Comparison of ENCODE assay signal across 8 cellular contexts in the genomic region with DNA sequence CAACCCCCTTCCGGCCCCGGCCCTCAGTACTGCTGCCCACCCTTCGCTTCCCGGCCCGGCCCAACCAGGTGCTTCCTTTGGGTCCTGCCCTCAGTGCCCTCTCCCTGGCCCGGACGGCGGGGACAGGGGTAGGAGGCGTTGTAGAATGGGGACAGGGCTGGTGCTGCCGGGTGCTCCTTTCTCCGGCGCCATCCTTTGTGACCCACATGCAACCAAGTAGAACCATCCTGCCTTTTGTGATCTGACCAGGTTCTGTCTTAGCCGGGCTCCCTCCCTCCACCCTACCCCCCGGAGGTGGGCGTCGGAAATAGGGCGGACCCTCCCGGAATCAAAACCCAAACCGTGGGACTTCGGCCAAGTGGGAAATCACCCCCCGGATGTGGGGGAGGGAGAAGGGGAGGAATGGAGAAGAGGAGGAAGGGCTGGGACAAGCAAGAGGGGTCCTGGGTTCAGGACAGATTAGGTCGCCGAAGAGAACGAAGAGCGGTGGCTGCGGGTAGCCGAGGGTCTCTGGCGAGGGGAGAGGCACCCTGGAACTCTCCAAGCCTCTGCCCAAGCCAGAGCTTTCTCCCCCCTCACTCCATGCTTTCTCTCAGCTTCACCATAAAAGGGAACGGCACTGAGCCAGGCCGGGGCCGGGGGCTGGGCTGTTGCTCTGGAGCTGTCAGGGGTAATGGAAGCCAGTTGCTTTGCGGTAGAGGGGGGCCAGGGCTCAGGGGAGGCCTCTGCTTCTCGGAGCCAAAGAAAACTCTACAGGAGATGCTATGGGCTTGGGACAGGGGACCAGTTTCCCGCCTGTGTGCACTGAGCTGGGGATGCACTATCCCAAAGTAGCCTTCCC. TPM values are rescaled to one million over a fixed set of nuclear protein-coding genes. Genes with fewer than 3 reads are reported as not detected.
DNase-seq lines count a peak whose midpoint lies in the region; ATAC-seq and TF ChIP-seq lines count a peak whose summit lies in the region.

No MANE protein-coding gene starts in this region.

- peak overlapping the region; percentile 96 for H3K9ac ChIP-seq in GM23248

- H3K27me3 Mint-ChIP-seq in chondrocyte (ENCODE audit: low read depth), result no peaks in the 10 kb centered on the region
- H3K27me3 Mint-ChIP-seq in stimulated activated naive B cell treated with anti-CD40 and anti-IgM and Interleukin-4, amounts not matched to agents 10 μg/mL and 1 μg/mL and 100 μg/mL, for 72 hours, result no peaks in the 10 kb centered on the region

- TF ChIP-seq POLR2A in lower leg skin (IDR thresholded peaks at IDR 0.05), result no peak

- H3K9me3 ChIP-seq in GM23248 (ENCODE audit: low read depth) (no peaks in the 10 kb centered on the region), Panc1 (ENCODE audit: control insufficient read depth, insufficient read depth, low read depth, low read length) (no peaks in the 10 kb centered on the region)

- peak; percentile 75 for ATAC-seq in Panc1
- ATAC-seq in stimulated activated naive B cell treated with anti-CD40 and anti-IgM and Interleukin-4, amounts not matched to agents 10 μg/mL and 1 μg/mL and 100 μg/mL, for 72 hours (replicated peaks), result no peak
- no peak for ATAC-seq in HG02759 (IDR thresholded peaks at IDR 0.05; ENCODE audit: unreplicated experiment)

- DNase-seq in EL (peak; percentile 17), GM23248 (peak; percentile 36), Panc1 (ENCODE audit: low read depth, low spot score) (no peak), chondrocyte (ENCODE audit: low spot score) (no peak), lower leg skin (ENCODE audit: low spot score in 2 of 2) (peak in 1 of 2 donors; percentile 90), NCI-H2029 treated with DMSO at 0.1 percent for 48 hours (lab: John Stamatoyannopoulos, UW) (no peak)
- DNase-seq in stimulated activated naive B cell treated with anti-CD40 and anti-IgM and Interleukin-4, amounts not matched to agents 10 μg/mL and 1 μg/mL and 100 μg/mL, for 72 hours, result no peak

- no peaks in the 10 kb centered on the region for H3K9me2 ChIP-seq in GM23248 (ENCODE audit: insufficient read depth)

- BruUV-seq in Panc1 (replicated peaks; lab: Mats Ljungman, UMichigan), result no TSS peak

- H3K36me3 ChIP-seq in GM23248 (ENCODE audit: low read depth) (peaks cover 13% of the 10 kb centered on the region), Panc1 (ENCODE audit: control insufficient read depth, insufficient read depth, low read length) (no peaks in the 10 kb centered on the region)

- H3K4me1 Mint-ChIP-seq in chondrocyte (ENCODE audit: low read depth), result peaks cover 75% of the 10 kb centered on the region
- peaks cover 50 to 75% of the 10 kb centered on the region in 2 donors for H3K4me1 Mint-ChIP-seq in stimulated activated naive B cell treated with anti-CD40 and anti-IgM and Interleukin-4, amounts not matched to agents 10 μg/mL and 1 μg/mL and 100 μg/mL, for 72 hours

- H3K27me3 ChIP-seq in GM23248 (replicated peaks; ENCODE audit: insufficient read depth) (no peaks in the 10 kb centered on the region), Panc1 (ENCODE audit: control insufficient read depth, insufficient read depth, low read length) (no peaks in the 10 kb centered on the region)

- peak overlapping the region; percentile 79 for H3K4me2 ChIP-seq in GM23248 (ENCODE audit: unreplicated experiment)

- H3K27ac ChIP-seq in GM23248, result no peak overlapping the region
- H3K27ac ChIP-seq in Panc1 (ENCODE audit: low read length), result peak overlapping the region; percentile 70

- H3K9me3 Mint-ChIP-seq in chondrocyte (ENCODE audit: low read depth), result no peaks in the 10 kb centered on the region
- H3K9me3 Mint-ChIP-seq in stimulated activated naive B cell treated with anti-CD40 and anti-IgM and Interleukin-4, amounts not matched to agents 10 μg/mL and 1 μg/mL and 100 μg/mL, for 72 hours, result peaks cover 0 to 2% of the 10 kb centered on the region in 2 donors

- intact Hi-C loops in Panc1 (cut with micrococcal nuclease; ENCODE audit: unreplicated experiment) (no loop called here), lower leg skin (cut with DNase I; ENCODE audit: low total_unique reads) (no loop called here)

- no peaks in the 10 kb centered on the region for H4K20me1 ChIP-seq in GM23248 (ENCODE audit: insufficient read depth)

- H3K36me3 Mint-ChIP-seq in chondrocyte (ENCODE audit: low read depth), result peaks cover 13% of the 10 kb centered on the region
- peaks cover 18 to 29% of the 10 kb centered on the region in 2 donors for H3K36me3 Mint-ChIP-seq in stimulated activated naive B cell treated with anti-CD40 and anti-IgM and Interleukin-4, amounts not matched to agents 10 μg/mL and 1 μg/mL and 100 μg/mL, for 72 hours

- peaks cover 12% of the 10 kb centered on the region; the same call in 1 of the 2 replicates for H3F3A ChIP-seq in GM23248 (ENCODE audit: insufficient read depth)

- H2AFZ ChIP-seq in GM23248, result peak overlapping the region; percentile 79

- CTCF ChIA-PET in Panc1 (lab: Charles Lee), result interaction anchor here (0.8 kb wide), 1 partner anchor 9 kb away, joined by 6 read pairs; no protein-coding TSS in a partner anchor

- peak overlapping the region; percentile 79 for H3K4me3 Mint-ChIP-seq in chondrocyte (ENCODE audit: unreplicated experiment)
- peak overlapping the region; percentile 88 to 94 for H3K4me3 Mint-ChIP-seq in stimulated activated naive B cell treated with anti-CD40 and anti-IgM and Interleukin-4, amounts not matched to agents 10 μg/mL and 1 μg/mL and 100 μg/mL, for 72 hours

- H3K4me1 ChIP-seq in GM23248 (ENCODE audit: insufficient read depth) (peaks cover 21% of the 10 kb centered on the region), Panc1 (ENCODE audit: control insufficient read depth, insufficient read depth, low read length) (peaks cover 15% of the 10 kb centered on the region)

- H3K4me3 ChIP-seq in GM23248 (peak overlapping the region; percentile 91), Panc1 (ENCODE audit: low read depth in 2 of 2, low read length in 2 of 2) (peak overlapping the region; percentile 82 to 98), lower leg skin (ENCODE audit: low read depth, poor library complexity, severe bottlenecking) (peak overlapping the region; percentile 36)

- H3K79me2 ChIP-seq in GM23248 (ENCODE audit: insufficient read depth), result peaks cover 42% of the 10 kb centered on the region

- in situ Hi-C loops in GM23248 (cut with MboI) (no loop called here), Panc1 (cut with HindIII; ENCODE audit: low pct_unique_long_range_greater_than_20kb, low sequenced_read_pairs) (no loop called here)

- TF ChIP-seq CTCF in Panc1 (IDR thresholded peaks at IDR 0.05) (no peak), chondrocyte (IDR thresholded peaks at IDR 0.05) (no peak), lower leg skin (IDR thresholded peaks at IDR 0.05) (no peak)

- WGBS in GM23248 (ENCODE audit: low coverage in 1 of 2, low lambda C conversion rate in 2 of 2, missing lambda C conversion rate in 2 of 2), 2 experiments, result 14 to 22% methylated on average over 23 to 26 of the region's 34 CpGs
- 9 to 11% methylated on average over 31 to 34 of the region's 34 CpGs for WGBS in lower leg skin, 2 donors

- POLR2A ChIA-PET in Panc1 (lab: Charles Lee), result interaction anchor here (0.5 to 1.8 kb wide), 2 partner anchors 22 to 154 kb away, joined by 6 to 16 read pairs; no protein-coding TSS in a partner anchor

- peak overlapping the region; percentile 94 for H3K27ac Mint-ChIP-seq in chondrocyte (ENCODE audit: unreplicated experiment)
- H3K27ac Mint-ChIP-seq in stimulated activated naive B cell treated with anti-CD40 and anti-IgM and Interleukin-4, amounts not matched to agents 10 μg/mL and 1 μg/mL and 100 μg/mL, for 72 hours, result peak overlapping the region; percentile 88

RNA-seq across cellular contexts. Expression of gene OST4, which starts 0.8 kb away (rescaled TPM):
- 445 and 499 TPM in 2 replicates for total RNA-seq in GM23248 (2014; rRNA removed; shearing (Covaris generic))
- 906 and 942 TPM in 2 replicates for polyA plus RNA-seq in GM23248 (2016; fragmentation: Nextera tagmentation; extraction: Ambion mirVana)
- total RNA-seq in Panc1 (2021; ENCODE audit: unreplicated experiment), result 219 TPM
- 518 TPM for polyA plus RNA-seq in Panc1 (2012; ENCODE audit: insufficient read length)
- 473 to 494 TPM (median 478 TPM) in 3 replicates for total RNA-seq in chondrocyte
- total RNA-seq in lower leg skin, result 100 to 1,000 TPM; 144 to 236 (median 195) TPM

RNA-seq across cellular contexts. Expression of gene EMILIN1, which starts 6.2 kb away (rescaled TPM):
- total RNA-seq in GM23248 (2014; rRNA removed; shearing (Covaris generic)), result 219 and 229 TPM in 2 replicates
- polyA plus RNA-seq in GM23248 (2016; fragmentation: Nextera tagmentation; extraction: Ambion mirVana), result 61.5 and 65.0 TPM in 2 replicates
- total RNA-seq in Panc1 (2021; ENCODE audit: unreplicated experiment), result 0.31 TPM
- 1.2 TPM for polyA plus RNA-seq in Panc1 (2012; ENCODE audit: insufficient read length)
- total RNA-seq in chondrocyte, result 180 to 235 TPM (median 182 TPM) in 3 replicates
- total RNA-seq in lower leg skin, result 10 to 100 TPM in 1 of 4 donors, 1 to 10 TPM in 3; 3.6 to 17.9 (median 7.9) TPM

RNA-seq across cellular contexts. Expression of gene KHK, which starts 14.4 kb away (rescaled TPM):
- not detected in 2 replicates for total RNA-seq in GM23248 (2014; rRNA removed; shearing (Covaris generic))
- polyA plus RNA-seq in GM23248 (2016; fragmentation: Nextera tagmentation; extraction: Ambion mirVana), result 0.24 and 0.51 TPM in 2 replicates
- total RNA-seq in Panc1 (2021; ENCODE audit: unreplicated experiment), result 1.5 TPM
- 2.3 TPM for polyA plus RNA-seq in Panc1 (2012; ENCODE audit: insufficient read length)
- 1.2 to 1.9 TPM (median 1.3 TPM) in 3 replicates for total RNA-seq in chondrocyte
- 10 to 100 TPM in 1 of 4 donors, 1 to 10 TPM in 3; 2.5 to 10.4 (median 3.3) TPM for total RNA-seq in lower leg skin

RNA-seq across cellular contexts. Expression of gene AGBL5, which starts 20.7 kb away (rescaled TPM):
- total RNA-seq in GM23248 (2014; rRNA removed; shearing (Covaris generic)), result 15.2 and 17.8 TPM in 2 replicates
- polyA plus RNA-seq in GM23248 (2016; fragmentation: Nextera tagmentation; extraction: Ambion mirVana), result 19.7 TPM in 2 replicates
- total RNA-seq in Panc1 (2021; ENCODE audit: unreplicated experiment) (55.6 TPM), chondrocyte (14.0 to 31.8 TPM (median 16.3 TPM) in 3 replicates), lower leg skin (10 to 100 TPM in 3 of 4 donors, 1 to 10 TPM in 1; 9.4 to 17.0 (median 16.4) TPM)
- polyA plus RNA-seq in Panc1 (2012; ENCODE audit: insufficient read length), result 46.6 TPM

RNA-seq across cellular contexts. Expression of gene TMEM214, which starts 39.4 kb away (rescaled TPM):
- total RNA-seq in GM23248 (2014; rRNA removed; shearing (Covaris generic)), result 74.9 and 90.4 TPM in 2 replicates
- 70.9 and 75.7 TPM in 2 replicates for polyA plus RNA-seq in GM23248 (2016; fragmentation: Nextera tagmentation; extraction: Ambion mirVana)
- 77.8 TPM for total RNA-seq in Panc1 (2021; ENCODE audit: unreplicated experiment)
- polyA plus RNA-seq in Panc1 (2012; ENCODE audit: insufficient read length), result 58.7 TPM
- total RNA-seq in chondrocyte, result 107 to 166 TPM (median 110 TPM) in 3 replicates
- 10 to 100 TPM; 30.3 to 43.9 (median 32.0) TPM for total RNA-seq in lower leg skin

Comparison
In these comparisons a context has a peak if more than half of its experiments do, and no peak if none do; other contexts are left out.
1. DNase-seq: peak in EL (single experiment) and GM23248 (single experiment); none in Panc1 (single experiment), chondrocyte (single experiment), stimulated activated naive B cell treated with anti-CD40 and anti-IgM and Interleukin-4, amounts not matched to agents 10 μg/mL and 1 μg/mL and 100 μg/mL, for 72 hours (single experiment) and NCI-H2029 treated with DMSO at 0.1 percent for 48 hours (single experiment).
2. H3K4me3 ChIP-seq: peak in every context shown above with its lines; median percentile 91 in GM23248; 90 in Panc1; 36 in lower leg skin.